Comparison of ENCODE assay signal across 15 cellular contexts in the genomic region with DNA sequence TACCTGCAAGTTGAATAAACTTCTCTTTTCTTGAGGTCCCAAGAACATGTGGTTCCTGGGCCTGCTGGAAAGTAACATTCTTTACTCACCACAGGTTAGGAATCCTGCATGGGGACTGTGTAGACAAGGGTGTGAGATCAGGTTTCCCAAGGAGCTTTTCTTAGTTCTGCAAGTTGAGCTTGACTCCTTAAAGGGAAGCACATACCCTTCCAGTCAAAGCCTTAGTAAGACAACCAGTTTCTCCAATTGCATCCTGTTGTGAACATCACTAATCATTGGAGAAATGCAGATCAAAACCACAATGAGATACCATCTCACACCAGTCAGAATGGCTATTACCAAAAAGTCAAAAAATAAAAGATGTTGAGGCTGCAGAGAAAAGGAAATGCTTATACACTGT.
"Had no signal": no experiment of that assay in that cellular context is flagged by ENCODE, and none has a peak within 500 bp of the region (broad histone marks: within the 10 kb centered on the region; RNA-seq: fewer than 3 reads in every experiment).

No MANE protein-coding gene starts in this region.

- H3K36me3 Mint-ChIP-seq: activated naive CD8-positive, alpha-beta T cell had no signal

- H3K27ac ChIP-seq: cardiac muscle cell, esophagus squamous epithelium, heart right ventricle, parathyroid adenoma, thoracic aorta had no signal

- H3K9ac ChIP-seq: parathyroid adenoma had no signal

- H3K27ac Mint-ChIP-seq: activated naive CD8-positive, alpha-beta T cell; mesothelial cell of epicardium; stimulated activated naive CD8-positive, alpha-beta T cell treated with anti-CD3 and anti-CD28 coated beads, Interleukin-15, amount 100 ng/mL, for 72 hours; T-helper 2 cell treated with Interferon-gamma antibody and Interleukin-4, amounts not matched to agents 5 μg/mL and 100 μg/mL, for 36 hours had no signal

- DNase-seq: activated CD4-positive, alpha-beta T cell treated with anti-CD3 and anti-CD28 coated beads, Interleukin-2, amount 50 U/mL, for 48 hours; activated CD4-positive, CD25-positive, alpha-beta regulatory T cell treated with anti-CD3 and anti-CD28 coated beads, Interleukin-2, amount 50 U/mL, for 72 hours; activated gamma-delta T cell; activated T-cell treated with anti-CD3 and anti-CD28 coated beads, Interleukin-2, amount 50 U/mL, for 48 hours; esophagus squamous epithelium; heart right ventricle; left ventricle myocardium superior; stimulated activated CD4-positive, alpha-beta T cell treated with anti-CD3 and anti-CD28 coated beads, Interleukin-4, amount 100 ng/mL, for 4 hours; stimulated activated naive CD8-positive, alpha-beta T cell treated with anti-CD3 and anti-CD28 coated beads, Interleukin-15, amount 100 ng/mL, for 72 hours had no signal

- H3K4me1 ChIP-seq: esophagus squamous epithelium, heart right ventricle, parathyroid adenoma had no signal

- ATAC-seq: heart right ventricle; left ventricle myocardium superior; stimulated activated naive CD8-positive, alpha-beta T cell treated with anti-CD3 and anti-CD28 coated beads, Interleukin-15, amount 100 ng/mL, for 72 hours had no signal

- H2AFZ ChIP-seq: parathyroid adenoma had no signal

- H3K4me3 Mint-ChIP-seq: activated naive CD8-positive, alpha-beta T cell; mesothelial cell of epicardium; stimulated activated naive CD8-positive, alpha-beta T cell treated with anti-CD3 and anti-CD28 coated beads, Interleukin-15, amount 100 ng/mL, for 72 hours; T-helper 2 cell treated with Interferon-gamma antibody and Interleukin-4, amounts not matched to agents 5 μg/mL and 100 μg/mL, for 36 hours had no signal

- H3K79me2 ChIP-seq: parathyroid adenoma had no signal

- H3K27me3 ChIP-seq: cardiac muscle cell, heart right ventricle had no signal

- H3K4me3 ChIP-seq: cardiac muscle cell, esophagus squamous epithelium, heart right ventricle, thoracic aorta had no signal

- H3K9me3 ChIP-seq: esophagus squamous epithelium, heart right ventricle, thoracic aorta had no signal

- H3K4me1 Mint-ChIP-seq: mesothelial cell of epicardium; stimulated activated naive CD8-positive, alpha-beta T cell treated with anti-CD3 and anti-CD28 coated beads, Interleukin-15, amount 100 ng/mL, for 72 hours had no signal

- H3K27me3 Mint-ChIP-seq: activated naive CD8-positive, alpha-beta T cell; stimulated activated naive CD8-positive, alpha-beta T cell treated with anti-CD3 and anti-CD28 coated beads, Interleukin-15, amount 100 ng/mL, for 72 hours had no signal

- H3K9me3 Mint-ChIP-seq: stimulated activated naive CD8-positive, alpha-beta T cell treated with anti-CD3 and anti-CD28 coated beads, Interleukin-15, amount 100 ng/mL, for 72 hours; T-helper 2 cell treated with Interferon-gamma antibody and Interleukin-4, amounts not matched to agents 5 μg/mL and 100 μg/mL, for 36 hours had no signal

- H3K36me3 ChIP-seq: cardiac muscle cell, esophagus squamous epithelium, heart right ventricle, thoracic aorta had no signal
